ENCODE assay signal across 20 cellular contexts in the genomic region with DNA sequence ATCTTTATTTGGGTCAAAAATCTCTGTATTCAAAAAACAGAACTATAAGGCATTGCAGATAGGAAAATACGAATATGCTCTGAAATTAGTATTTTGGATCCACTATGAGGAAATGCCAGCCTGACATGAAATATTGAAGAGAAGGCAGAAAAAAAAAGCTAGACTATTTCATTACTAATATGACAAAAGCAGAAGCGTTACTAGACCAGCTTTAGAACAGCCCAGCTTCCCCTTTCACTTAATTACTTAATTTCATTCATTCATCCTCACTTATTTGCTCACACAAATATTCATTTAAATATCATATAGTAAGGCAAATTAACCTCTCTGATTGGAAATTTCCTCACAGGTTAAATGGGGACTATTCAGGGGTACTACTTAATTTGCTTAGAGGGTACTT.
"Had no signal": no experiment of that assay in that cellular context is flagged by ENCODE, and none has a peak within 500 bp of the region (broad histone marks: within the 10 kb centered on the region; RNA-seq: fewer than 3 reads in every experiment).

No MANE protein-coding gene starts in this region.

- H3K4me1 ChIP-seq: ascending aorta, foreskin keratinocyte, prostate gland, right atrium auricular region, suprapubic skin had no signal

- H3K4me3 ChIP-seq: ascending aorta, coronary artery, mucosa of descending colon, prostate gland, right atrium auricular region, skin epidermis, suprapubic skin had no signal

- DNase-seq: activated CD4-positive, alpha-beta T cell treated with anti-CD3 and anti-CD28 coated beads, Interleukin-2, amount 10 ng/mL, durations not matched to agents 24 days and 14 days; activated CD4-positive, CD25-positive, alpha-beta regulatory T cell; activated CD8-positive, alpha-beta T cell treated with anti-CD3 and anti-CD28 coated beads for 36 hours; activated naive CD4-positive, alpha-beta T cell treated with anti-CD3 and anti-CD28 coated beads, Interleukin-2, amount 10 ng/mL, durations not matched to agents 7 days and 5 days; activated T-cell treated with anti-CD3 and anti-CD28 coated beads, Interleukin-2, amount 50 U/mL, for 1 hour; foreskin keratinocyte; glutamatergic neuron; hippocampal formation; left cardiac atrium; mesenchymal stem cell; mucosa of descending colon; naive B cell; trophoblast cell had no signal

- H3K27me3 ChIP-seq: ascending aorta, foreskin keratinocyte, right atrium auricular region, suprapubic skin had no signal

- H3K36me3 ChIP-seq: ascending aorta, prostate gland, right atrium auricular region, suprapubic skin had no signal

- H3K27ac ChIP-seq: ascending aorta, foreskin keratinocyte, prostate gland, suprapubic skin had no signal

- ATAC-seq: activated CD8-positive, alpha-beta T cell treated with anti-CD3 and anti-CD28 coated beads for 36 hours; activated T-helper 17 cell treated with anti-CD3 and anti-CD28 coated beads, Interleukin-2, amount 50 U/mL, for 72 hours; foreskin keratinocyte; mucosa of descending colon had no signal

- H3K9me3 ChIP-seq: mucosa of descending colon, prostate gland, suprapubic skin had no signal
